Comparison of ENCODE assay signal across 8 cellular contexts in genomic region chr3:160754371-160754854, GRCh38. TPM values are rescaled to one million over a fixed set of nuclear protein-coding genes. Genes with fewer than 3 reads are reported as not detected.
DNase-seq lines count a peak whose midpoint lies in the region; ATAC-seq, FAIRE-seq and TF ChIP-seq lines count a peak whose summit lies in the region.

No MANE protein-coding gene starts in this region.

- POLR2A ChIA-PET in A549 (lab: Yijun Ruan, JAX), result interaction anchor here (0.5 kb wide), 1 partner anchor 16 kb away, joined by 3 read pairs; no protein-coding TSS in a partner anchor

- ATAC-seq in A549 (peak; percentile 14 to 20; a peak in 5 of 6 replicates), GM18498 (IDR thresholded peaks at IDR 0.05; ENCODE audit: unreplicated experiment) (no peak), HG03175 (IDR thresholded peaks at IDR 0.05; ENCODE audit: unreplicated experiment) (no peak)

- peaks cover 9% of the 10 kb centered on the region; the same call in 1 of the 3 replicates for H3K4me1 ChIP-seq in A549
- peaks cover 55% of the 10 kb centered on the region for H3K4me1 ChIP-seq in left ventricle myocardium inferior
- H3K4me1 ChIP-seq in ovary (ENCODE audit: insufficient read depth), result peaks cover 6% of the 10 kb centered on the region

- no peak for FAIRE-seq in A549 (lab: Jason Lieb, UNC)

- TF ChIP-seq EP300 in A549 (IDR thresholded peaks at IDR 0.05) (no peak), ovary (IDR thresholded peaks at IDR 0.05) (no peak)

- TF ChIP-seq POLR2A in A549 (IDR thresholded peaks at IDR 0.05; ENCODE audit: low read length), result no peak
- no peak for TF ChIP-seq POLR2A in ovary (IDR thresholded peaks at IDR 0.05)

- no peak for TF ChIP-seq CTCF in A549 (IDR thresholded peaks at IDR 0.05)
- no peak for TF ChIP-seq CTCF in left ventricle myocardium inferior (IDR thresholded peaks at IDR 0.05; ENCODE audit: borderline replicate concordance)
- TF ChIP-seq CTCF in ovary (IDR thresholded peaks at IDR 0.05), result no peak

- H3K4me3 ChIP-seq in A549, result peak overlapping the region; percentile 57
- H3K4me3 ChIP-seq in GM08714 (ENCODE audit: low read length), result peak overlapping the region; percentile 69; the same call in 1 of the 2 replicates
- peak overlapping the region; percentile 94 for H3K4me3 ChIP-seq in left ventricle myocardium inferior
- peak overlapping the region; percentile 59 for H3K4me3 ChIP-seq in ovary

- CTCF ChIA-PET in A549 (lab: Yijun Ruan, JAX), result no interaction called here

- no peaks in the 10 kb centered on the region for H3K9me3 ChIP-seq in A549
- no peaks in the 10 kb centered on the region for H3K9me3 ChIP-seq in left ventricle myocardium inferior (replicated peaks)
- H3K9me3 ChIP-seq in ovary, result no peaks in the 10 kb centered on the region

- H3K27ac ChIP-seq in A549 (peak overlapping the region; percentile 68 to 88), left ventricle myocardium inferior (replicated peaks) (peak overlapping the region; percentile 96), ovary (peak overlapping the region; percentile 79 to 90)

- WGBS in A549 (ENCODE audit: missing lambda C conversion rate), result 27% methylated on average over 21 of the region's 27 CpGs
- 1% methylated on average over 27 of the region's 27 CpGs for WGBS in ovary, 3 donors

- H3K36me3 ChIP-seq in left ventricle myocardium inferior, result no peaks in the 10 kb centered on the region
- no peaks in the 10 kb centered on the region for H3K36me3 ChIP-seq in ovary

- intact Hi-C loops in left ventricle myocardium inferior (cut with micrococcal nuclease), result no loop called here
- intact Hi-C loops in ovary (cut with DNase I), result loop anchor here in 2 of 4 donors (10.0 kb wide), 1 partner anchor 190 kb away; the partner anchor contains the start of gene KPNA4 (in 2 of the 2)

- no peak for TF ChIP-seq RAD21 in A549 (conservative IDR thresholded peaks at IDR 0.05 in 1 of 2, IDR thresholded peaks at IDR 0.05 in 1 of 2)

- DNase-seq in A549 (ENCODE audit: low read depth in 1 of 2, low spot score in 1 of 2) (peak in 1 of 2 experiments; percentile 5), NCI-H82 treated with DMSO at 0.1 percent for 48 hours (lab: John Stamatoyannopoulos, UW; ENCODE audit: unreplicated experiment) (peak; percentile 33), amniotic epithelial cell (ENCODE audit: low read depth) (peak; percentile 52), left ventricle myocardium inferior (peak; percentile 26), ovary (peak in 4 of 5 donors; percentile 21 to 50 (median 40))

- H3K27me3 ChIP-seq in left ventricle myocardium inferior (ENCODE audit: low read depth) (no peaks in the 10 kb centered on the region), ovary (no peaks in the 10 kb centered on the region)

- peak overlapping the region; percentile 84 for H3K4me2 ChIP-seq in A549

TF ChIP-seq in A549, 52 proteins besides CTCF, POLR2A, EP300 and RAD21:
- 0 out of 2 replicates have a peak, but pooled peaks have one; percentile 43 for TF ChIP-seq E2F6 (IDR thresholded peaks at IDR 0.05; ENCODE audit: borderline replicate concordance, low read depth)
- no peak for TF ChIP-seq KDM1A (IDR thresholded peaks at IDR 0.05; ENCODE audit: low read depth)
- TF ChIP-seq REST (IDR thresholded peaks at IDR 0.05), result peak; percentile 83
- TF ChIP-seq TP53 (CRISPR knock-in tag; IDR thresholded peaks at IDR 0.05), result no peak
TF ChIP-seq in A549: peak in this region for 2.

RNA-seq across cellular contexts. Expression of gene PPM1L, which starts 1.6 kb away (rescaled TPM):
- polyA plus RNA-seq in A549 (2011; rRNA removed), result 0.45 and 0.69 TPM in 2 replicates
- 0.13 and 0.17 TPM in 2 replicates for polyA plus RNA-seq in A549 (2012; cell fraction: cytosol; rRNA removed)
- 0.31 and 0.36 TPM in 2 replicates for polyA plus RNA-seq in A549 (2012; cell fraction: nucleus; rRNA removed)
- polyA plus RNA-seq in A549 (2017; fragmentation: RNase III; extraction: RNeasy Plus Mini Kit Qiagen cat#74134 plus additional on column Dnase treatment), result 0.26 to 0.39 TPM (median 0.27 TPM) in 3 replicates
- 0.63 and 1.4 TPM in 2 replicates for polyA minus RNA-seq in A549 (2011; rRNA and poly(A)+ RNA removed)
- total RNA-seq in left ventricle myocardium inferior, result 51.1 TPM
- 10 to 100 TPM in 5 of 7 donors, 1 to 10 TPM in 2; 3.9 to 12.1 (median 10.5) TPM for total RNA-seq in ovary
- 1 to 10 TPM; 2.2 to 7.5 TPM for polyA plus RNA-seq in ovary

Comparison
In these comparisons a context has a peak if more than half of its experiments do, and no peak if none do; other contexts are left out.
1. ATAC-seq: peak in A549 (2 of 2); none in GM18498 (single experiment) and HG03175 (single experiment).
2. Peak in every context shown above with its lines, with median percentiles within 50 percentile points of each other: H3K27ac ChIP-seq and H3K4me3 ChIP-seq.